In genomic region chr2:112784199-112785189, GRCh38 we compare ENCODE assay signal across 1 cellular context.
A peak's percentile ranks its signal among the peaks of the same experiment; 100 is the strongest.
TF ChIP-seq lines count a peak whose summit lies in the region.

A gene with protein sequence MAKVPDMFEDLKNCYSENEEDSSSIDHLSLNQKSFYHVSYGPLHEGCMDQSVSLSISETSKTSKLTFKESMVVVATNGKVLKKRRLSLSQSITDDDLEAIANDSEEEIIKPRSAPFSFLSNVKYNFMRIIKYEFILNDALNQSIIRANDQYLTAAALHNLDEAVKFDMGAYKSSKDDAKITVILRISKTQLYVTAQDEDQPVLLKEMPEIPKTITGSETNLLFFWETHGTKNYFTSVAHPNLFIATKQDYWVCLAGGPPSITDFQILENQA (minus strand): TSS chr2:112784493. CDS start chr2:112783770, 723 bp downstream.

TF ChIP-seq in K562, 482 proteins besides CTCF, POLR2A, EP300 and RAD21 (continued from another document and continues in another):
- TF ChIP-seq JUND (IDR thresholded peaks at IDR 0.05; ENCODE audit: borderline replicate concordance, low read depth, low read length) (peak; percentile 32; the same call in 1 of the 2 replicates), JUND (tag; IDR thresholded peaks at IDR 0.05; ENCODE audit: borderline replicate concordance, low read depth, low read length) (no peak), CREB1 (IDR thresholded peaks at IDR 0.05) (no peak), CREB1 (CRISPR knock-in tag; IDR thresholded peaks at IDR 0.05) (peak; percentile 35; the same call in 1 of the 2 replicates), NFIX (CRISPR knock-in tag; IDR thresholded peaks at IDR 0.05; ENCODE audit: low read depth) (no peak), MNT (conservative IDR thresholded peaks at IDR 0.05) (0 out of 4 replicates have a peak, but pooled peaks of 1 of the 2 experiments have one; percentile 12), TEAD1 (CRISPR knock-in tag; IDR thresholded peaks at IDR 0.05) (no peak), POLR2B (IDR thresholded peaks at IDR 0.05; ENCODE audit: low read depth, partially characterized antibody) (peak; percentile 52), DDX20 (tag; IDR thresholded peaks at IDR 0.05; ENCODE audit: low read depth) (no peak), ZNF586 (CRISPR knock-in tag; conservative IDR thresholded peaks at IDR 0.05) (no peak), E2F8 (IDR thresholded peaks at IDR 0.05; ENCODE audit: low read depth, partially characterized antibody) (peak; percentile 76), ZNF316 (IDR thresholded peaks at IDR 0.05) (peak; percentile 60), L3MBTL2 (IDR thresholded peaks at IDR 0.05) (peak; percentile 77; the same call in 1 of the 2 replicates), GATA2 (CRISPR knock-in tag; IDR thresholded peaks at IDR 0.05) (no peak), MEIS2 (IDR thresholded peaks at IDR 0.05; ENCODE audit: partially characterized antibody) (peak; percentile 84), TCF7L2 (IDR thresholded peaks at IDR 0.05; ENCODE audit: low read depth, low read length) (no peak), MAFG (tag; conservative IDR thresholded peaks at IDR 0.05) (peak; percentile 26), CXXC5 (CRISPR knock-in tag; IDR thresholded peaks at IDR 0.05) (peak; percentile 38; the same call in 1 of the 2 replicates), ZNF253 (CRISPR knock-in tag; conservative IDR thresholded peaks at IDR 0.05) (no peak), ZNF717 (CRISPR knock-in tag; IDR thresholded peaks at IDR 0.05) (no peak), SRSF3 (IDR thresholded peaks at IDR 0.05; ENCODE audit: insufficient read depth, low read length) (no peak), EP400 (IDR thresholded peaks at IDR 0.05) (peak; percentile 18; the same call in 1 of the 2 replicates), TFAM (CRISPR knock-in tag; conservative IDR thresholded peaks at IDR 0.05) (no peak), KDM1A (IDR thresholded peaks at IDR 0.05) (peak in 1 of 2 experiments; percentile 26; a peak in 1 of 4 replicates), ZNF165 (CRISPR knock-in tag; IDR thresholded peaks at IDR 0.05; ENCODE audit: borderline replicate concordance) (no peak), ZNF584 (CRISPR knock-in tag; IDR thresholded peaks at IDR 0.05; ENCODE audit: low read depth) (no peak), ARID3A (IDR thresholded peaks at IDR 0.05; ENCODE audit: borderline replicate concordance, low read depth, low read length) (0 out of 2 replicates have a peak, but pooled peaks have one; percentile 15), JUN (IDR thresholded peaks at IDR 0.05; ENCODE audit: borderline replicate concordance, low read depth, low read length) (no peak), JUN (CRISPR knock-in tag; IDR thresholded peaks at IDR 0.05; ENCODE audit: borderline replicate concordance) (no peak), HSF4 (CRISPR knock-in tag; IDR thresholded peaks at IDR 0.05; ENCODE audit: borderline replicate concordance) (no peak), NCOR1 (IDR thresholded peaks at IDR 0.05) (no peak), MYC (IDR thresholded peaks at IDR 0.05; ENCODE audit: low read depth, low read length) (no peak), MYC (CRISPR knock-in tag; IDR thresholded peaks at IDR 0.05; ENCODE audit: borderline replicate concordance, low read depth) (no peak), RBM39 (optimal IDR thresholded peaks at IDR 0.05; ENCODE audit: low read depth, low read length) (no peak), YBX1 (IDR thresholded peaks at IDR 0.05) (no peak), NRF1 (conservative IDR thresholded peaks at IDR 0.05 in 1 of 2, IDR thresholded peaks at IDR 0.05 in 1 of 2) (0 out of 4 replicates have a peak, but pooled peaks of 1 of the 2 experiments have one; percentile 17), MEF2D (tag; conservative IDR thresholded peaks at IDR 0.05; ENCODE audit: low read depth) (no peak), EZH2 (IDR thresholded peaks at IDR 0.05; ENCODE audit: borderline replicate concordance, low read depth, low read length) (no peak), PHF21A (IDR thresholded peaks at IDR 0.05; ENCODE audit: borderline replicate concordance, low read depth) (no peak), SOX6 (IDR thresholded peaks at IDR 0.05) (peak; percentile 65), BACH1 (tag; IDR thresholded peaks at IDR 0.05) (no peak; the same call in 1 of the 2 replicates), CREM (IDR thresholded peaks at IDR 0.05; ENCODE audit: low read depth) (peak; percentile 46), THRAP3 (IDR thresholded peaks at IDR 0.05; ENCODE audit: borderline replicate concordance) (no peak), SMARCE1 (IDR thresholded peaks at IDR 0.05) (0 out of 2 replicates have a peak, but pooled peaks have one; percentile 26), RBM17 (IDR thresholded peaks at IDR 0.05; ENCODE audit: borderline replicate concordance, low read depth, low read length) (no peak), ZNF282 (CRISPR knock-in tag; IDR thresholded peaks at IDR 0.05) (no peak), MAFK (IDR thresholded peaks at IDR 0.05; ENCODE audit: low read length) (peak; percentile 48; the same call in 1 of the 2 replicates), PTRF (tag; IDR thresholded peaks at IDR 0.05) (no peak), ZNF24 (IDR thresholded peaks at IDR 0.05) (no peak), FOSL1 (tag; conservative IDR thresholded peaks at IDR 0.05) (peak; percentile 76), TAF1 (IDR thresholded peaks at IDR 0.05; ENCODE audit: control insufficient read depth, extremely low read depth, insufficient read depth, low read length, severe bottlenecking) (no peak), C11orf30 (IDR thresholded peaks at IDR 0.05; ENCODE audit: low read depth) (peak; percentile 76; the same call in 1 of the 2 replicates), ZNF41 (CRISPR knock-in tag; conservative IDR thresholded peaks at IDR 0.05) (no peak), MED1 (CRISPR knock-in tag; IDR thresholded peaks at IDR 0.05; ENCODE audit: borderline replicate concordance) (no peak), ZNF124 (CRISPR knock-in tag; IDR thresholded peaks at IDR 0.05) (no peak), KLF13 (tag; IDR thresholded peaks at IDR 0.05; ENCODE audit: borderline replicate concordance, low read depth) (peak; percentile 43; the same call in 1 of the 2 replicates), XRCC4 (IDR thresholded peaks at IDR 0.05; ENCODE audit: extremely low read depth, insufficient read depth, insufficient read length) (no peak)
- TF ChIP-seq, protein P1, sequence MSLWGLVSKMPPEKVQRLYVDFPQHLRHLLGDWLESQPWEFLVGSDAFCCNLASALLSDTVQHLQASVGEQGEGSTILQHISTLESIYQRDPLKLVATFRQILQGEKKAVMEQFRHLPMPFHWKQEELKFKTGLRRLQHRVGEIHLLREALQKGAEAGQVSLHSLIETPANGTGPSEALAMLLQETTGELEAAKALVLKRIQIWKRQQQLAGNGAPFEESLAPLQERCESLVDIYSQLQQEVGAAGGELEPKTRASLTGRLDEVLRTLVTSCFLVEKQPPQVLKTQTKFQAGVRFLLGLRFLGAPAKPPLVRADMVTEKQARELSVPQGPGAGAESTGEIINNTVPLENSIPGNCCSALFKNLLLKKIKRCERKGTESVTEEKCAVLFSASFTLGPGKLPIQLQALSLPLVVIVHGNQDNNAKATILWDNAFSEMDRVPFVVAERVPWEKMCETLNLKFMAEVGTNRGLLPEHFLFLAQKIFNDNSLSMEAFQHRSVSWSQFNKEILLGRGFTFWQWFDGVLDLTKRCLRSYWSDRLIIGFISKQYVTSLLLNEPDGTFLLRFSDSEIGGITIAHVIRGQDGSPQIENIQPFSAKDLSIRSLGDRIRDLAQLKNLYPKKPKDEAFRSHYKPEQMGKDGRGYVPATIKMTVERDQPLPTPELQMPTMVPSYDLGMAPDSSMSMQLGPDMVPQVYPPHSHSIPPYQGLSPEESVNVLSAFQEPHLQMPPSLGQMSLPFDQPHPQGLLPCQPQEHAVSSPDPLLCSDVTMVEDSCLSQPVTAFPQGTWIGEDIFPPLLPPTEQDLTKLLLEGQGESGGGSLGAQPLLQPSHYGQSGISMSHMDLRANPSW (CRISPR knock-in tag; IDR thresholded peaks at IDR 0.05), result no peak
- TF ChIP-seq, protein P2, sequence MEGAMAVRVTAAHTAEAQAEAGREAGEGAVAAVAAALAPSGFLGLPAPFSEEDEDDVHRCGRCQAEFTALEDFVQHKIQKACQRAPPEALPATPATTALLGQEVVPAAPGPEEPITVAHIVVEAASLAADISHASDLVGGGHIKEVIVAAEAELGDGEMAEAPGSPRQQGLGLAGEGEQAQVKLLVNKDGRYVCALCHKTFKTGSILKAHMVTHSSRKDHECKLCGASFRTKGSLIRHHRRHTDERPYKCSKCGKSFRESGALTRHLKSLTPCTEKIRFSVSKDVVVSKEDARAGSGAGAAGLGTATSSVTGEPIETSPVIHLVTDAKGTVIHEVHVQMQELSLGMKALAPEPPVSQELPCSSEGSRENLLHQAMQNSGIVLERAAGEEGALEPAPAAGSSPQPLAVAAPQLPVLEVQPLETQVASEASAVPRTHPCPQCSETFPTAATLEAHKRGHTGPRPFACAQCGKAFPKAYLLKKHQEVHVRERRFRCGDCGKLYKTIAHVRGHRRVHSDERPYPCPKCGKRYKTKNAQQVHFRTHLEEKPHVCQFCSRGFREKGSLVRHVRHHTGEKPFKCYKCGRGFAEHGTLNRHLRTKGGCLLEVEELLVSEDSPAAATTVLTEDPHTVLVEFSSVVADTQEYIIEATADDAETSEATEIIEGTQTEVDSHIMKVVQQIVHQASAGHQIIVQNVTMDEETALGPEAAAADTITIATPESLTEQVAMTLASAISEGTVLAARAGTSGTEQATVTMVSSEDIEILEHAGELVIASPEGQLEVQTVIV (CRISPR knock-in tag; IDR thresholded peaks at IDR 0.05; ENCODE audit: borderline replicate concordance), result no peak
- TF ChIP-seq, protein P3, sequence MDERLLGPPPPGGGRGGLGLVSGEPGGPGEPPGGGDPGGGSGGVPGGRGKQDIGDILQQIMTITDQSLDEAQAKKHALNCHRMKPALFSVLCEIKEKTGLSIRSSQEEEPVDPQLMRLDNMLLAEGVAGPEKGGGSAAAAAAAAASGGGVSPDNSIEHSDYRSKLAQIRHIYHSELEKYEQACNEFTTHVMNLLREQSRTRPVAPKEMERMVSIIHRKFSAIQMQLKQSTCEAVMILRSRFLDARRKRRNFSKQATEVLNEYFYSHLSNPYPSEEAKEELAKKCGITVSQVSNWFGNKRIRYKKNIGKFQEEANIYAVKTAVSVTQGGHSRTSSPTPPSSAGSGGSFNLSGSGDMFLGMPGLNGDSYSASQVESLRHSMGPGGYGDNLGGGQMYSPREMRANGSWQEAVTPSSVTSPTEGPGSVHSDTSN (CRISPR knock-in tag; IDR thresholded peaks at IDR 0.05; ENCODE audit: low read depth), result no peak; the same call in 1 of the 2 replicates
- TF ChIP-seq, protein P3 (tag; conservative IDR thresholded peaks at IDR 0.05; ENCODE audit: low read depth), result peak; percentile 59
- TF ChIP-seq, protein P4, sequence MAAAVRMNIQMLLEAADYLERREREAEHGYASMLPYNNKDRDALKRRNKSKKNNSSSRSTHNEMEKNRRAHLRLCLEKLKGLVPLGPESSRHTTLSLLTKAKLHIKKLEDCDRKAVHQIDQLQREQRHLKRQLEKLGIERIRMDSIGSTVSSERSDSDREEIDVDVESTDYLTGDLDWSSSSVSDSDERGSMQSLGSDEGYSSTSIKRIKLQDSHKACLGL (CRISPR knock-in tag; IDR thresholded peaks at IDR 0.05; ENCODE audit: borderline replicate concordance, poor library complexity, severe bottlenecking), result no peak
